6 cellular contexts compared by ENCODE assay signal in the genomic region with DNA sequence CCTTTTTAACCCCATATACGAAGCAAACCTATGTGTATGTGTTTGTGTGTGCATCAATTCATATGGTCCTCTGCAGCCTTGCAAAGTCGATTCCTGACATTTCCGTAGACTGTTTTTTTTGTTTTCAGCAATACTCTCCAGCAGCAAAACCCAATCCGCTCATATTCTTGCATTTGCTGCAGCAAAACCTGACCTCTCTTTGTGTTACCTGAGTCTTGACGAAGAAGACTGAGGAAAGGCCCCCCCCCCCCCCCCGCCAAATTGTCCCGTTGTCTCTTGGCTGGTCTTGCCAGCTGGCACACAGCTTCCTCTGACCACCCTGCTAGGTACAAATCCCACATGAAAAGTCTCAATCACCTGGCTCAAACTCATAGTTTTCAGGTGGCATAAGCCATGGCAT.
"Had no signal": no experiment of that assay in that cellular context is flagged by ENCODE, and none has a peak within 500 bp of the region (broad histone marks: within the 10 kb centered on the region; RNA-seq: fewer than 3 reads in every experiment).

No MANE protein-coding gene starts in this region.

- H3K4me3 Mint-ChIP-seq: IgD-negative memory B cell had no signal

- H3K4me3 ChIP-seq: K562 had no signal

- H3K27ac ChIP-seq: HL-60 had no signal

- H3K9me3 Mint-ChIP-seq: IgD-negative memory B cell had no signal

- H3K27ac Mint-ChIP-seq: IgD-negative memory B cell had no signal

- ATAC-seq: K562 had no signal

- FAIRE-seq: HTR-8/SVneo had no signal

- DNase-seq: IMR-90, KBM-7 had no signal
